Comparison of ENCODE assay signal across 31 cellular contexts in genomic region chr10:61294131-61294530, GRCh38.
"Had no signal": no experiment of that assay in that cellular context is flagged by ENCODE, and none has a peak within 500 bp of the region (broad histone marks: within the 10 kb centered on the region; RNA-seq: fewer than 3 reads in every experiment).

No MANE protein-coding gene starts in this region.

- H3K27ac ChIP-seq: adrenal gland, body of pancreas, SJSA1 had no signal

- H3K36me3 ChIP-seq: adrenal gland, breast epithelium, Peyer's patch, SJSA1 had no signal

- H3K27me3 ChIP-seq: adrenal gland, body of pancreas, breast epithelium, Peyer's patch, SJSA1 had no signal

- ATAC-seq: activated CD4-positive, alpha-beta T cell treated with anti-CD3 and anti-CD28 coated beads for 36 hours; activated CD4-positive, CD25-positive, alpha-beta regulatory T cell treated with anti-CD3 and anti-CD28 coated beads, Interleukin-2, amount 50 U/mL, for 24 hours; activated CD8-positive, alpha-beta T cell treated with anti-CD3 and anti-CD28 coated beads, Interleukin-2, amount 10 ng/mL, durations not matched to agents 7 days and 5 days; activated naive CD4-positive, alpha-beta T cell treated with anti-CD3 and anti-CD28 coated beads, Interleukin-2, amount 50 U/mL, for 72 hours; body of pancreas; PC-3; WTC11 had no signal

- H3K9ac ChIP-seq: SK-N-SH had no signal

- H3K4me3 ChIP-seq: adrenal gland, body of pancreas, breast epithelium, Peyer's patch, SJSA1 had no signal

- H3K4me1 ChIP-seq: adrenal gland, body of pancreas, breast epithelium, Peyer's patch, SJSA1 had no signal

- DNase-seq: activated CD4-positive, alpha-beta T cell treated with anti-CD3 and anti-CD28 coated beads for 36 hours; activated CD4-positive, alpha-beta T cell treated with anti-CD3 and anti-CD28 coated beads, Interleukin-2, amount 10 ng/mL, durations not matched to agents 7 days and 5 days; activated CD4-positive, alpha-beta T cell treated with anti-CD3 and anti-CD28 coated beads, Interleukin-2, amount 50 U/mL, for 48 hours; activated CD8-positive, alpha-beta T cell treated with anti-CD3 and anti-CD28 coated beads, Interleukin-2, amount 10 ng/mL, durations not matched to agents 7 days and 5 days; activated gamma-delta T cell treated with Interleukin-2 at 50 U/mL for 16 hours; activated naive CD4-positive, alpha-beta T cell treated with anti-CD3 and anti-CD28 coated beads for 36 hours; activated T-cell treated with anti-CD3 and anti-CD28 coated beads, Interleukin-2, amount 50 U/mL, for 24 hours; adrenal gland; body of pancreas; Kasumi-1; MM.1S; MV-4-11; NCI-H1105; NCI-H1436; NCI-H1694; NCI-H1930; NCI-H2081 treated with DMSO at 0.1 percent for 48 hours; NCI-H226; NCI-H446 treated with DMSO at 0.1 percent for 48 hours; NCI-H524 treated with DMSO at 0.1 percent for 48 hours; NK-92 treated with Interleukin-12 subunit alpha and Interleukin-12 subunit beta, amount 100 ng/mL, for 24 hours; PC-3; Peyer's patch; RPMI8226; SHP77 treated with DMSO at 0.1 percent for 48 hours; SK-N-SH had no signal

- H3K9me3 ChIP-seq: adrenal gland, Peyer's patch, SJSA1 had no signal

- H3K4me2 ChIP-seq: SK-N-SH had no signal
